Comparison of ENCODE assay signal across 16 cellular contexts in the genomic region with DNA sequence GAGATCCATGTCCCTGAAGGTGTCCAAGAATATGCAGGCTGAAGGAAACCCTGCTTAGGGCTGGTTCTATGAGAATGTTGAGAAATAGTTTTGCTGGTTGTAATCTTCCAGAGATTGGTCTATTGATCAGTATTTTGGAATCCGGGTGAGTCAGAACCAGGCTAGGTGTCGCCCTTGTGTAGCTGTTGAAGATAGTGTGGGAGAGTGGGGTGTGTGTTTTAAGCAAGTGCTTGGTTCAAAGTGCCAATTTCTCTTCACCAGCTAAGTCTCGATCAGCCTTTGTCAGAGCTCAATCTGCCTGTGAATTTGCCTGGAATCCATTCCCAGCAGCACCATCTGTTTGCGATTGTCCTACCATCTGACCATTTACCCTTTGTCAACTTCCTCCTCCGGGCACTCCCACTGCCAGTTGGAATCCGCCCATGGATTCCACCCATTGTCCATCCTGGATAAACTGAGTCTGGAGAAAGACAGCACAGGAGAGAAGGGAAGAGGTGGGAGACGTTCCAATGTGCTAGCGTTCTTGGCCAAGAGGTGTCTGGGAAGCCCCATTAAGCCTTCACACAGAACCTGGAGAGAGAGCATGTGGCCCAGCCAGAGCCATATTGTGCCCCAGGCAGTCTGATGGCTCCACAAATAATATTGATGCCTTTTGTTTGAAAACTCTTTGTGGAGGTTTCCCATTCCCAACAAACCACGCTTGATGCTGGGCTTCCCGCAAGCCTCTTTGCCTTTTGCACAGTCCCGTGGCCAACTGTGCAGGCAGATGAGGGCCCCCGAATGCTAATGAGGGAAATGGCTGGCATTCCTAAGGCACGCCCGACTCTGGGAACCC. TPM values are rescaled to one million over a fixed set of nuclear protein-coding genes. Genes with fewer than 3 reads are reported as not detected.
DNase-seq lines count a peak whose midpoint lies in the region; ATAC-seq and TF ChIP-seq lines count a peak whose summit lies in the region.
"Had no signal": no experiment of that assay in that cellular context is flagged by ENCODE, and none has a peak within 500 bp of the region (broad histone marks: within the 10 kb centered on the region; RNA-seq: fewer than 3 reads in every experiment).

No MANE protein-coding gene starts in this region.

- no peaks in the 10 kb centered on the region for H3K4me1 ChIP-seq in aorta (ENCODE audit: control insufficient read depth in 1 of 2, insufficient read depth in 2 of 2, low read length in 2 of 2)

- 73% methylated on average over 14 of the region's 14 CpGs for WGBS in aorta, 2 donors

- peaks cover 2% of the 10 kb centered on the region for H3K9me3 ChIP-seq in aorta (ENCODE audit: control insufficient read depth, low read length)

- no peak for TF ChIP-seq CTCF in activated CD8-positive, alpha-beta T cell treated with anti-CD3 and anti-CD28 coated beads for 36 hours (IDR thresholded peaks at IDR 0.05)

- intact Hi-C loops in aorta (cut with DNase I): no loop called here
- intact Hi-C loops in activated CD8-positive, alpha-beta T cell treated with anti-CD3 and anti-CD28 coated beads for 36 hours (cut with micrococcal nuclease): no loop called here

- H3K4me3 Mint-ChIP-seq in activated CD8-positive, alpha-beta T cell treated with anti-CD3 and anti-CD28 coated beads for 36 hours: no peak overlapping the region
- H3K4me3 Mint-ChIP-seq: activated CD4-positive, alpha-beta T cell treated with anti-CD3 and anti-CD28 coated beads, Interleukin-2, amount 10 ng/mL, durations not matched to agents 24 days and 14 days; T-helper 1 cell treated with Interleukin-12 subunit alpha and Interleukin-12 subunit beta and Interleukin-4 antibody, amounts not matched to agents 30 μg/mL and 1 μg/mL, for 36 hours had no signal

- no peak overlapping the region for H3K27ac ChIP-seq in aorta (ENCODE audit: low read depth in 1 of 2, low read length in 2 of 2)
- H3K27ac ChIP-seq: 22Rv1 had no signal

- H3K4me3 ChIP-seq in aorta (ENCODE audit: low read length in 2 of 2): no peak overlapping the region

- H3K27ac Mint-ChIP-seq in activated CD8-positive, alpha-beta T cell treated with anti-CD3 and anti-CD28 coated beads for 36 hours: no peak overlapping the region
- H3K27ac Mint-ChIP-seq: activated CD4-positive, alpha-beta T cell treated with anti-CD3 and anti-CD28 coated beads, Interleukin-2, amount 10 ng/mL, durations not matched to agents 24 days and 14 days; T-helper 1 cell treated with Interleukin-12 subunit alpha and Interleukin-12 subunit beta and Interleukin-4 antibody, amounts not matched to agents 30 μg/mL and 1 μg/mL, for 36 hours had no signal

- DNase-seq in NCI-H146 (lab: John Stamatoyannopoulos, UW) (peak; percentile 7), NCI-H146 treated with DMSO at 0.1 percent for 48 hours (lab: John Stamatoyannopoulos, UW; ENCODE audit: unreplicated experiment) (no peak), cerebellar cortex (ENCODE audit: low spot score) (peak; percentile 20), left kidney (ENCODE audit: low read depth, low spot score) (peak; percentile 45), aorta (no peak), HCEC 1CT (no peak), kidney glomerular epithelial cell (lab: John Stamatoyannopoulos, UW) (no peak)
- DNase-seq in activated CD8-positive, alpha-beta T cell treated with anti-CD3 and anti-CD28 coated beads for 36 hours: no peak
- DNase-seq: activated CD4-positive, alpha-beta T cell treated with anti-CD3 and anti-CD28 coated beads, Interleukin-2, amount 10 ng/mL, durations not matched to agents 24 days and 14 days; activated T-cell treated with anti-CD3 and anti-CD28 coated beads, Interleukin-2, amount 50 U/mL, for 48 hours; KBM-7; NCI-H1105; stimulated activated naive CD4-positive, alpha-beta T cell treated with Interleukin-2 at 50 U/mL for 16 hours had no signal

- H3K9me3 Mint-ChIP-seq in activated CD8-positive, alpha-beta T cell treated with anti-CD3 and anti-CD28 coated beads for 36 hours: no peaks in the 10 kb centered on the region
- H3K9me3 Mint-ChIP-seq: activated CD4-positive, alpha-beta T cell treated with anti-CD3 and anti-CD28 coated beads, Interleukin-2, amount 10 ng/mL, durations not matched to agents 24 days and 14 days; T-helper 1 cell treated with Interleukin-12 subunit alpha and Interleukin-12 subunit beta and Interleukin-4 antibody, amounts not matched to agents 30 μg/mL and 1 μg/mL, for 36 hours had no signal

- peak; percentile 44 for ATAC-seq in aorta (ENCODE audit: low FRiP score)
- no peak for ATAC-seq in activated CD8-positive, alpha-beta T cell treated with anti-CD3 and anti-CD28 coated beads for 36 hours

- peaks cover 10% of the 10 kb centered on the region for H3K27me3 Mint-ChIP-seq in activated CD8-positive, alpha-beta T cell treated with anti-CD3 and anti-CD28 coated beads for 36 hours
- H3K27me3 Mint-ChIP-seq: activated CD4-positive, alpha-beta T cell treated with anti-CD3 and anti-CD28 coated beads, Interleukin-2, amount 10 ng/mL, durations not matched to agents 24 days and 14 days had no signal

- POLR2A ChIA-PET in activated CD8-positive, alpha-beta T cell treated with anti-CD3 and anti-CD28 coated beads for 36 hours (lab: Charles Lee): no interaction called here

- no peaks in the 10 kb centered on the region for H3K36me3 Mint-ChIP-seq in activated CD8-positive, alpha-beta T cell treated with anti-CD3 and anti-CD28 coated beads for 36 hours (ENCODE audit: low read depth)

- H3K36me3 ChIP-seq in aorta (ENCODE audit: control insufficient read depth in 1 of 2, insufficient read depth in 2 of 2, low read length in 1 of 2): no peaks in the 10 kb centered on the region

- H3K4me1 Mint-ChIP-seq in activated CD8-positive, alpha-beta T cell treated with anti-CD3 and anti-CD28 coated beads for 36 hours (ENCODE audit: low read depth): no peaks in the 10 kb centered on the region
- H3K4me1 Mint-ChIP-seq: activated CD4-positive, alpha-beta T cell treated with anti-CD3 and anti-CD28 coated beads, Interleukin-2, amount 10 ng/mL, durations not matched to agents 24 days and 14 days had no signal

- CTCF ChIA-PET in activated CD8-positive, alpha-beta T cell treated with anti-CD3 and anti-CD28 coated beads for 36 hours (lab: Charles Lee): interaction anchor here (1.0 to 1.7 kb wide), 3 partner anchors 9 to 15 kb away, joined by 3 to 6 read pairs (median 3); no protein-coding TSS in a partner anchor

- H3K27me3 ChIP-seq in aorta (ENCODE audit: control insufficient read depth in 1 of 2, insufficient read depth in 2 of 2, low read length in 1 of 2): no peaks in the 10 kb centered on the region

RNA-seq across cellular contexts. Expression of a gene that starts 59.5 kb away (rescaled TPM):
- under 1 TPM; 0.16 to 0.24 TPM for total RNA-seq in aorta
- 1 to 10 TPM in 1 of 2 donors, under 1 TPM in 1; 0.51 to 1.5 TPM for polyA plus RNA-seq in aorta
- total RNA-seq in activated CD8-positive, alpha-beta T cell treated with anti-CD3 and anti-CD28 coated beads for 36 hours: 1 to 10 TPM in 1 of 2 experiments, under 1 TPM in 1; 0.83 to 1.4 TPM
- polyA plus RNA-seq: neural cell had no signal

Comparison
In these comparisons a context has a peak if more than half of its experiments do, and no peak if none do; other contexts are left out.
1. DNase-seq: peak in NCI-H146 (single experiment), cerebellar cortex (single experiment) and left kidney (single experiment); none in NCI-H146 treated with DMSO at 0.1 percent for 48 hours (single experiment), aorta (0 of 2), HCEC 1CT (single experiment), kidney glomerular epithelial cell (single experiment) and activated CD8-positive, alpha-beta T cell treated with anti-CD3 and anti-CD28 coated beads for 36 hours (single experiment).